Comparison of ENCODE assay signal across 8 cellular contexts in genomic region chr9:136245194-136246150, GRCh38. TPM values are rescaled to one million over a fixed set of nuclear protein-coding genes. Genes with fewer than 3 reads are reported as not detected.
DNase-seq lines count a peak whose midpoint lies in the region; ATAC-seq and TF ChIP-seq lines count a peak whose summit lies in the region.

Gene QSOX2, minus strand, starts transcription at chr9:136245812. Its CDS starts 9 bp downstream, at chr9:136245803.

- TF ChIP-seq CTCF in body of pancreas (IDR thresholded peaks at IDR 0.05), result no peak
- no peak for TF ChIP-seq CTCF in sigmoid colon (IDR thresholded peaks at IDR 0.05)

- peaks cover 87% of the 10 kb centered on the region for H3K4me1 ChIP-seq in body of pancreas
- H3K4me1 ChIP-seq in iPS DF 6.9 (ENCODE audit: control insufficient read depth, insufficient read depth, low read length), result peaks cover 12% of the 10 kb centered on the region
- H3K4me1 ChIP-seq in sigmoid colon, result peaks cover 0 to 21% (median 12%) of the 10 kb centered on the region in 4 donors

- no peaks in the 10 kb centered on the region for H3K9me3 ChIP-seq in body of pancreas
- no peaks in the 10 kb centered on the region for H3K9me3 ChIP-seq in iPS DF 6.9 (ENCODE audit: control insufficient read depth, insufficient read depth, low read length)
- H3K9me3 ChIP-seq in sigmoid colon, result no peaks in the 10 kb centered on the region

- TF ChIP-seq EP300 in sigmoid colon (IDR thresholded peaks at IDR 0.05), result no peak

- WGBS in body of pancreas, 2 donors, result 0% methylated on average over 16 to 85 of the region's 113 CpGs
- WGBS in iPS DF 6.9 (ENCODE audit: insufficient coverage, insufficient read length), result no CpG with 5 or more reads among the region's 113 CpGs
- WGBS in sigmoid colon, 2 donors, result 1% methylated on average over 113 of the region's 113 CpGs

- no peaks in the 10 kb centered on the region for H3K27me3 ChIP-seq in body of pancreas
- H3K27me3 ChIP-seq in iPS DF 6.9 (ENCODE audit: control insufficient read depth, insufficient read depth, low read length), result no peaks in the 10 kb centered on the region
- peaks cover 0 to 4% (median 0%) of the 10 kb centered on the region in 3 donors for H3K27me3 ChIP-seq in sigmoid colon

- H3K27ac ChIP-seq in body of pancreas (peak within 1 kb of the TSS; percentile 45 to 77 (median 52)), iPS DF 6.9 (ENCODE audit: low read length) (no peak within 1 kb of the TSS), sigmoid colon (peak within 1 kb of the TSS; percentile 15 to 62 (median 52))

- intact Hi-C loops in body of pancreas (cut with DNase I) (no loop called here), sigmoid colon (cut with DNase I) (loop anchor here (10.0 kb wide), 1 partner anchor 281 kb away; the partner anchor contains the start of gene UBAC1)

- TF ChIP-seq POLR2A in body of pancreas (IDR thresholded peaks at IDR 0.05) (peak in 2 of 3 donors; percentile 2 to 33), sigmoid colon (IDR thresholded peaks at IDR 0.05) (no peak)

- no peaks in the 10 kb centered on the region for H3K36me3 ChIP-seq in body of pancreas (replicated peaks in 1 of 2; ENCODE audit: insufficient read depth in 1 of 2, low read depth in 2 of 2)
- H3K36me3 ChIP-seq in iPS DF 6.9 (ENCODE audit: control insufficient read depth, insufficient read depth, low read length), result no peaks in the 10 kb centered on the region
- H3K36me3 ChIP-seq in sigmoid colon, result no peaks in the 10 kb centered on the region

- DNase-seq in GDM1 (lab: John Stamatoyannopoulos, UW) (peak; percentile 65), NCI-H2029 (lab: John Stamatoyannopoulos, UW) (peak; percentile 68), UCSD-AML1 (lab: John Stamatoyannopoulos, UW; ENCODE audit: unreplicated experiment) (peak; percentile 81), body of pancreas (peak; percentile 83 to 88 (median 86)), iPS DF 6.9 (ENCODE audit: low read depth, low spot score) (no peak), sigmoid colon (peak; percentile 91)

- H3K4me3 ChIP-seq in body of pancreas (peak within 1 kb of the TSS; percentile 23 to 40), iPS DF 6.9 (ENCODE audit: low read length) (peak within 1 kb of the TSS; percentile 73), sigmoid colon (peak within 1 kb of the TSS; percentile 52 to 86 (median 78))

- ATAC-seq in HG02623 (IDR thresholded peaks at IDR 0.05; ENCODE audit: unreplicated experiment) (peak; percentile 38), body of pancreas (peak; percentile 66), GM19463 (IDR thresholded peaks at IDR 0.05; ENCODE audit: unreplicated experiment) (no peak)

RNA-seq across cellular contexts. Expression of gene QSOX2, which starts in this region (rescaled TPM):
- total RNA-seq in body of pancreas (10 to 100 TPM in 1 of 2 donors, 1 to 10 TPM in 1; 8.8 to 22.7 TPM), sigmoid colon (1 to 10 TPM; 3.2 to 6.4 (median 4.8) TPM)
- 10 to 100 TPM in 1 of 3 donors, under 1 TPM in 2; 0.60 to 10.1 (median 0.69) TPM for polyA plus RNA-seq in sigmoid colon

Comparison
In these comparisons a context has a peak if more than half of its experiments do, and no peak if none do; other contexts are left out.
1. POLR2A ChIP-seq: peak in body of pancreas (2 of 3); none in sigmoid colon (0 of 2).
2. Peak in every context shown above with its lines, with median percentiles within 50 percentile points of each other: H3K4me3 ChIP-seq.